In the genomic region with DNA sequence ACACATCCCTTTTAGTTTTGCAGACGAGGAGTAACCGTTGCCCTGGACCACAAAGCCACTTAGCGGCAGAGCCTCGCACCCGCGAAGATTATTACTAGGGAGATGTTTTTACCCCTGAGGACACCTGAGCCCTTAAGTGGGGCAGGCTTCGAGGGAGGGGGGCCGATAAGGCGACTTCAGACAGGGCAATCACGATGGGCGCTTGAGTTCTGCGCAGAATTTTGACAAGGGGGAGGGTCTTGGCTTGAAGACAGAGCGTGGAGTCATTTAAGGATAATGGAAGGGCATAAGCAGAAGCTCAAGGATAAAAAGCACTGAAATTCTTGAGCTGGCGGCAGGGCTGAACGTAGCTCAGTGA, we compare ENCODE assay signal across 8 cellular contexts. TPM values are rescaled to one million over a fixed set of nuclear protein-coding genes. Genes with fewer than 3 reads are reported as not detected.
DNase-seq lines count a peak whose midpoint lies in the region; ATAC-seq, FAIRE-seq and TF ChIP-seq lines count a peak whose summit lies in the region.

No MANE protein-coding gene starts in this region.

- peak overlapping the region; percentile 95 for H3K4me3 Mint-ChIP-seq in activated CD8-positive, alpha-beta T cell treated with anti-CD3 and anti-CD28 coated beads for 36 hours
- H3K4me3 Mint-ChIP-seq in neural crest cell: peak overlapping the region; percentile 96

- no peaks in the 10 kb centered on the region for H3K9me3 Mint-ChIP-seq in activated CD8-positive, alpha-beta T cell treated with anti-CD3 and anti-CD28 coated beads for 36 hours
- H3K9me3 Mint-ChIP-seq in neural crest cell: no peaks in the 10 kb centered on the region

- H3K4me3 ChIP-seq in esophagus muscularis mucosa: peak overlapping the region; percentile 69 to 80 (median 72)

- intact Hi-C loops in activated CD8-positive, alpha-beta T cell treated with anti-CD3 and anti-CD28 coated beads for 36 hours (cut with micrococcal nuclease): loop anchor here (2.0 kb wide), 1 partner anchor 55 kb away; no protein-coding TSS in a partner anchor
- intact Hi-C loops in esophagus muscularis mucosa (cut with DNase I): loop anchor here (2.0 to 5.0 kb wide), 2 partner anchors 57 to 103 kb away; a partner anchor contains a TSS

- peaks cover 24% of the 10 kb centered on the region for H3K4me1 Mint-ChIP-seq in activated CD8-positive, alpha-beta T cell treated with anti-CD3 and anti-CD28 coated beads for 36 hours (ENCODE audit: low read depth)
- peaks cover 38% of the 10 kb centered on the region for H3K4me1 Mint-ChIP-seq in neural crest cell

- no peaks in the 10 kb centered on the region for H3K27me3 Mint-ChIP-seq in activated CD8-positive, alpha-beta T cell treated with anti-CD3 and anti-CD28 coated beads for 36 hours
- H3K27me3 Mint-ChIP-seq in neural crest cell (ENCODE audit: low read depth): peaks cover 5% of the 10 kb centered on the region

- no peak for TF ChIP-seq POLR2A in esophagus muscularis mucosa (IDR thresholded peaks at IDR 0.05; ENCODE audit: low read depth)

- H3K27ac ChIP-seq in esophagus muscularis mucosa (replicated peaks in 1 of 4): peak overlapping the region; percentile 84 to 90 (median 88)

- no peaks in the 10 kb centered on the region for H3K36me3 ChIP-seq in esophagus muscularis mucosa

- H3K36me3 Mint-ChIP-seq in activated CD8-positive, alpha-beta T cell treated with anti-CD3 and anti-CD28 coated beads for 36 hours (ENCODE audit: low read depth): peaks cover 15% of the 10 kb centered on the region
- H3K36me3 Mint-ChIP-seq in neural crest cell (ENCODE audit: low read depth): no peaks in the 10 kb centered on the region

- CTCF ChIA-PET in activated CD8-positive, alpha-beta T cell treated with anti-CD3 and anti-CD28 coated beads for 36 hours (lab: Charles Lee): interaction anchor here (0.9 to 3.8 kb wide), 4 partner anchors 17 to 103 kb away, joined by 3 to 14 read pairs (median 8); a partner anchor contains a TSS

- no peaks in the 10 kb centered on the region for H3K27me3 ChIP-seq in esophagus muscularis mucosa

- POLR2A ChIA-PET in activated CD8-positive, alpha-beta T cell treated with anti-CD3 and anti-CD28 coated beads for 36 hours (lab: Charles Lee): interaction anchor here (0.7 to 1.5 kb wide), 5 partner anchors 12 to 96 kb away, joined by 3 to 4 read pairs (median 3); no protein-coding TSS in a partner anchor

- no peak for FAIRE-seq in RCC 7860 (lab: Jason Lieb, UNC)

- peak overlapping the region; percentile 94 for H3K27ac Mint-ChIP-seq in activated CD8-positive, alpha-beta T cell treated with anti-CD3 and anti-CD28 coated beads for 36 hours
- peak overlapping the region; percentile 5 for H3K27ac Mint-ChIP-seq in neural crest cell (ENCODE audit: unreplicated experiment)

- H3K4me1 ChIP-seq in esophagus muscularis mucosa: peaks cover 10 to 16% (median 14%) of the 10 kb centered on the region in 4 donors

- peak; percentile 4 for ATAC-seq in GM21576 (IDR thresholded peaks at IDR 0.05; ENCODE audit: unreplicated experiment)
- no peak for ATAC-seq in activated CD8-positive, alpha-beta T cell treated with anti-CD3 and anti-CD28 coated beads for 36 hours
- no peak for ATAC-seq in HG03565 (IDR thresholded peaks at IDR 0.05; ENCODE audit: unreplicated experiment)

- TF ChIP-seq CTCF in activated CD8-positive, alpha-beta T cell treated with anti-CD3 and anti-CD28 coated beads for 36 hours (IDR thresholded peaks at IDR 0.05): no peak
- no peak for TF ChIP-seq CTCF in esophagus muscularis mucosa (IDR thresholded peaks at IDR 0.05)
- no peak for TF ChIP-seq CTCF in neural crest cell (conservative IDR thresholded peaks at IDR 0.05)

- 5% methylated on average over 13 of the region's 15 CpGs for WGBS in esophagus muscularis mucosa

- H3K9me3 ChIP-seq in esophagus muscularis mucosa: no peaks in the 10 kb centered on the region

- TF ChIP-seq EP300 in esophagus muscularis mucosa (IDR thresholded peaks at IDR 0.05): no peak

- DNase-seq in DMS79 (lab: John Stamatoyannopoulos, UW) (peak; percentile 69), NCI-H1105 (lab: John Stamatoyannopoulos, UW) (peak; percentile 57), esophagus muscularis mucosa (ENCODE audit: extremely low spot score) (no peak), neural crest cell (ENCODE audit: low read depth, low spot score) (no peak), RCC 7860 (ENCODE audit: low spot score) (no peak)
- DNase-seq in activated CD8-positive, alpha-beta T cell treated with anti-CD3 and anti-CD28 coated beads for 36 hours: peak; percentile 61

RNA-seq across cellular contexts. Expression of a gene that starts 0.6 kb away (rescaled TPM):
- total RNA-seq in activated CD8-positive, alpha-beta T cell treated with anti-CD3 and anti-CD28 coated beads for 36 hours: 10 to 100 TPM; 31.6 to 36.8 TPM
- total RNA-seq in esophagus muscularis mucosa: 1 to 10 TPM in 1 of 4 donors, under 1 TPM in 1, not detected in 2; 0.83 to 1.6 TPM
- 45.0 and 45.5 TPM in 2 replicates for total RNA-seq in neural crest cell

RNA-seq across cellular contexts. Expression of a gene that starts 56.5 kb away (rescaled TPM):
- total RNA-seq in activated CD8-positive, alpha-beta T cell treated with anti-CD3 and anti-CD28 coated beads for 36 hours: 1 to 10 TPM; 1.4 to 1.7 TPM
- total RNA-seq in esophagus muscularis mucosa (1 to 10 TPM; 2.1 to 3.7 (median 2.1) TPM), neural crest cell (9.0 and 10.1 TPM in 2 replicates)

Comparison
In these comparisons a context has a peak if more than half of its experiments do, and no peak if none do; other contexts are left out.
1. DNase-seq: peak in DMS79 (single experiment), NCI-H1105 (single experiment) and activated CD8-positive, alpha-beta T cell treated with anti-CD3 and anti-CD28 coated beads for 36 hours (single experiment); none in esophagus muscularis mucosa (single experiment), neural crest cell (single experiment) and RCC 7860 (single experiment).
2. RNA of a gene that starts 0.6 kb away (total RNA-seq): 45.0 to 45.5 TPM in neural crest cell and 31.6 to 36.8 TPM in activated CD8-positive, alpha-beta T cell treated with anti-CD3 and anti-CD28 coated beads for 36 hours; 0.83 to 1.6 TPM in esophagus muscularis mucosa; every median in the first group is over 10 times any median in the second.